9 cellular contexts compared by ENCODE assay signal in the genomic region with DNA sequence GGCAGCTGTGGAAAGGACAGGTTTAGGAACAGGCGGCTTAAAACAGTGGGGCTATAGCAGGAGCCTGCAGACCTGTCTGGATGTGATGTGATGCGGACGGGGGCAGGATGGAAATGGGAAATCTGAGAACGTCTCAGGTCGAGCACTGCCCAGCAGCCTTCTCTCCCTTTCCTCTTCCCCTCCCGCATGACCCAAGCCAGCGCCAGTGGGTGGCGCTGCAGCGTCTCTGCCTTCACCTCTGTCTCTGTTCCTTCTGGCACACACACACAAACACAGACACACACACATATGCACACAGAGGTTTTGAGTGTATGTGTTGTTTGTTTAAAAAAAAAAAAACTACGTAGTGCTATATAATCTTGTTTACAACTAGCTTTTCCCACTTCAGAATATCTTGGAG.
DNase-seq lines count a peak whose midpoint lies in the region; ATAC-seq and TF ChIP-seq lines count a peak whose summit lies in the region.
"Had no signal": no experiment of that assay in that cellular context is flagged by ENCODE, and none has a peak within 500 bp of the region (broad histone marks: within the 10 kb centered on the region; RNA-seq: fewer than 3 reads in every experiment).

No MANE protein-coding gene starts in this region.

- ATAC-seq in HG03039 (IDR thresholded peaks at IDR 0.05; ENCODE audit: unreplicated experiment), result no peak
- no peak for ATAC-seq in HG02798 (IDR thresholded peaks at IDR 0.05; ENCODE audit: poor library complexity, unreplicated experiment)

- POLR2A ChIA-PET in activated CD4-positive, alpha-beta memory T cell treated with anti-CD3 and anti-CD28 coated beads for 36 hours (lab: Charles Lee), result no interaction called here

- H3K4me1 ChIP-seq in Karpas-422 (ENCODE audit: low read length), result no peaks in the 10 kb centered on the region

- intact Hi-C loops in activated CD4-positive, alpha-beta memory T cell treated with anti-CD3 and anti-CD28 coated beads for 36 hours (cut with micrococcal nuclease), result loop anchor here (1.0 kb wide), 1 partner anchor 51 kb away; no protein-coding TSS in a partner anchor

- no peak overlapping the region for H2AFZ ChIP-seq in Karpas-422 (ENCODE audit: low read length)

- H3K9me3 ChIP-seq in Karpas-422 (ENCODE audit: low read length), result no peaks in the 10 kb centered on the region

- peak; percentile 68 for TF ChIP-seq CTCF in kidney epithelial cell (IDR thresholded peaks at IDR 0.05; ENCODE audit: insufficient read depth, low read length, poor library complexity, severe bottlenecking)

- H3K36me3 Mint-ChIP-seq in activated CD4-positive, alpha-beta memory T cell treated with anti-CD3 and anti-CD28 coated beads for 36 hours, result no peaks in the 10 kb centered on the region
- H3K36me3 Mint-ChIP-seq: naive B cell had no signal

- H3K4me2 ChIP-seq in Karpas-422 (ENCODE audit: low read depth, low read length, poor library complexity, severe bottlenecking), result no peak overlapping the region

- no peaks in the 10 kb centered on the region for H3K9me2 ChIP-seq in Karpas-422 (replicated peaks; ENCODE audit: insufficient read depth, low read length)

- no peak overlapping the region for H3K27ac Mint-ChIP-seq in activated CD4-positive, alpha-beta memory T cell treated with anti-CD3 and anti-CD28 coated beads for 36 hours

- H3K27ac ChIP-seq in Karpas-422 (ENCODE audit: low read length), result no peak overlapping the region

- DNase-seq in ELR (ENCODE audit: low read depth) (peak; percentile 9), Karpas-422 (peak; percentile 74), kidney epithelial cell (ENCODE audit: low read depth) (no peak), NCI-H226 (no peak)
- DNase-seq in activated CD4-positive, alpha-beta memory T cell treated with anti-CD3 and anti-CD28 coated beads for 36 hours, result peak; percentile 55
- DNase-seq in activated effector memory CD4-positive, alpha-beta T cell treated with Interleukin-2 at 50 U/mL for 16 hours, result no peak
- DNase-seq: naive B cell had no signal

- H4K20me1 ChIP-seq in Karpas-422 (ENCODE audit: insufficient read depth, low read depth, low read length), result no peaks in the 10 kb centered on the region

- no peaks in the 10 kb centered on the region for H3K36me3 ChIP-seq in Karpas-422 (ENCODE audit: insufficient read depth, low read length)
- H3K36me3 ChIP-seq in kidney epithelial cell (ENCODE audit: control insufficient read depth, insufficient read depth, low read length), result no peaks in the 10 kb centered on the region

- no peak overlapping the region for H3K9ac ChIP-seq in Karpas-422 (ENCODE audit: low read length)

- no peaks in the 10 kb centered on the region for H3K9me3 Mint-ChIP-seq in activated CD4-positive, alpha-beta memory T cell treated with anti-CD3 and anti-CD28 coated beads for 36 hours

- H3K27me3 ChIP-seq in Karpas-422 (ENCODE audit: low read length) (no peaks in the 10 kb centered on the region), kidney epithelial cell (ENCODE audit: control insufficient read depth, insufficient read depth, low read length) (no peaks in the 10 kb centered on the region)

- H3K4me1 Mint-ChIP-seq in activated CD4-positive, alpha-beta memory T cell treated with anti-CD3 and anti-CD28 coated beads for 36 hours (ENCODE audit: low read depth), result peaks cover 17% of the 10 kb centered on the region
- H3K4me1 Mint-ChIP-seq: naive B cell had no signal

- H3K4me3 ChIP-seq in Karpas-422 (ENCODE audit: low read length) (no peak overlapping the region), kidney epithelial cell (ENCODE audit: low read depth, low read length) (no peak overlapping the region)

- no peak overlapping the region for H3K4me3 Mint-ChIP-seq in activated CD4-positive, alpha-beta memory T cell treated with anti-CD3 and anti-CD28 coated beads for 36 hours
- H3K4me3 Mint-ChIP-seq: naive B cell had no signal

- H3K27me3 Mint-ChIP-seq in activated CD4-positive, alpha-beta memory T cell treated with anti-CD3 and anti-CD28 coated beads for 36 hours, result peaks cover 16% of the 10 kb centered on the region

- CTCF ChIA-PET in activated CD4-positive, alpha-beta memory T cell treated with anti-CD3 and anti-CD28 coated beads for 36 hours (lab: Charles Lee), result interaction anchor here (1.4 to 4.0 kb wide), 3 partner anchors 14 to 241 kb away, joined by 3 to 17 read pairs (median 15); no protein-coding TSS in a partner anchor

- no peaks in the 10 kb centered on the region for H3K79me2 ChIP-seq in Karpas-422 (ENCODE audit: low read length)

Comparison
In these comparisons a context has a peak if more than half of its experiments do, and no peak if none do; other contexts are left out.
1. DNase-seq: peak in ELR (single experiment), Karpas-422 (single experiment) and activated CD4-positive, alpha-beta memory T cell treated with anti-CD3 and anti-CD28 coated beads for 36 hours (single experiment); none in kidney epithelial cell (single experiment), activated effector memory CD4-positive, alpha-beta T cell treated with Interleukin-2 at 50 U/mL for 16 hours (single experiment) and NCI-H226 (single experiment).